3 cellular contexts compared by ENCODE assay signal in genomic region chr1:64417828-64418227, GRCh38. TPM values are rescaled to one million over a fixed set of nuclear protein-coding genes. Genes with fewer than 3 reads are reported as not detected.
"Had no signal": no experiment of that assay in that cellular context is flagged by ENCODE, and none has a peak within 500 bp of the region (broad histone marks: within the 10 kb centered on the region; RNA-seq: fewer than 3 reads in every experiment).

No MANE protein-coding gene starts in this region.

- ATAC-seq: GM12878 had no signal

- DNase-seq: GDM1, GF-D8 had no signal

- H3K4me3 ChIP-seq: GM12878 had no signal

RNA-seq across cellular contexts. Expression of gene CACHD1, which starts 52.1 kb away (rescaled TPM):
- polyA plus RNA-seq: GM12878 had no signal
